Comparison of ENCODE assay signal across 8 cellular contexts in genomic region chr20:1393507-1393882, GRCh38. TPM values are rescaled to one million over a fixed set of nuclear protein-coding genes. Genes with fewer than 3 reads are reported as not detected.
DNase-seq lines count a peak whose midpoint lies in the region; ATAC-seq, FAIRE-seq and TF ChIP-seq lines count a peak whose summit lies in the region.

No MANE protein-coding gene starts in this region.

- 19% methylated on average over 7 of the region's 7 CpGs for WGBS in GM12878 (ENCODE audit: insufficient coverage, insufficient replicate concordance, low lambda C conversion rate, missing lambda C conversion rate)
- 59 to 66% methylated on average over 7 of the region's 7 CpGs for WGBS in tibial nerve, 2 donors

- SMC1A ChIA-PET in GM12878 (lab: Charles Lee; ENCODE audit: uncharacterized antibody, unreplicated experiment): interaction anchor here (1.0 to 5.8 kb wide), 4 partner anchors 11 to 69 kb away, joined by 4 to 52 read pairs (median 22); partner anchors contain the start of gene SDCBP2

- peak overlapping the region; percentile 93 for H3K4me3 Mint-ChIP-seq in activated T-cell treated with anti-CD3 and anti-CD28 coated beads, Interleukin-2, amount 50 U/mL, for 4 hours

- H4K20me1 ChIP-seq in GM12878 (ENCODE audit: control insufficient read depth, insufficient read depth): 0 out of 2 replicates have a peak, but pooled peaks cover 3% of the 10 kb centered on the region

- RAD21 ChIA-PET in GM12878 (lab: Charles Lee; ENCODE audit: unreplicated experiment): interaction anchor here (1.0 to 1.3 kb wide), 4 partner anchors 17 to 72 kb away, joined by 3 to 6 read pairs (median 4); partner anchors contain the start of gene SDCBP2

- no peak for ATAC-seq in activated T-cell treated with anti-CD3 and anti-CD28 coated beads, Interleukin-2, amount 50 U/mL, for 4 hours
- ATAC-seq in GM12878 (no peak), lower lobe of right lung (no peak)

- no peak for DNase-seq in activated T-cell treated with anti-CD3 and anti-CD28 coated beads, Interleukin-2, amount 50 U/mL, for 4 hours
- no peak for DNase-seq in activated T-cell treated with anti-CD3 and anti-CD28 coated beads for 4 hours
- no peak for DNase-seq in GM12878 (ENCODE audit: low read depth, low spot score)
- DNase-seq in lower lobe of right lung: no peak
- DNase-seq in tibial nerve (ENCODE audit: low spot score in 2 of 2): no peak
- DNase-seq in UCSD-AML1 (lab: John Stamatoyannopoulos, UW; ENCODE audit: unreplicated experiment): no peak
- no peak for DNase-seq in cerebellar nuclear complex (lab: John Stamatoyannopoulos, UW)
- no peak for DNase-seq in stimulated activated CD4-positive, alpha-beta T cell treated with anti-CD3 and anti-CD28 coated beads, Interleukin-12 subunit alpha, Interleukin-12 subunit beta, amount 100 ng/mL, for 4 hours

- H3K4me1 ChIP-seq in GM12878 (ENCODE audit: control insufficient read depth, insufficient read depth, low read length): peaks cover 13% of the 10 kb centered on the region
- H3K4me1 ChIP-seq in lower lobe of right lung: peaks cover 48% of the 10 kb centered on the region
- H3K4me1 ChIP-seq in tibial nerve: peaks cover 4 to 48% (median 42%) of the 10 kb centered on the region in 4 donors

- H3K9me3 ChIP-seq in GM12878 (replicated peaks; ENCODE audit: control insufficient read depth, insufficient read depth, low read length) (no peaks in the 10 kb centered on the region), lower lobe of right lung (no peaks in the 10 kb centered on the region), tibial nerve (no peaks in the 10 kb centered on the region)

- no peak for TF ChIP-seq RAD21 in GM12878 (IDR thresholded peaks at IDR 0.05; ENCODE audit: insufficient read depth, low read depth, low read length)

- H3K27me3 Mint-ChIP-seq in activated T-cell treated with anti-CD3 and anti-CD28 coated beads, Interleukin-2, amount 50 U/mL, for 4 hours (ENCODE audit: low read depth): peaks cover 5% of the 10 kb centered on the region

- H3K79me2 ChIP-seq in GM12878 (ENCODE audit: control insufficient read depth, insufficient read depth, low read length): peaks cover 43% of the 10 kb centered on the region

- H3K36me3 ChIP-seq in GM12878 (ENCODE audit: control insufficient read depth in 2 of 2, insufficient read depth in 2 of 2, low read length in 1 of 2) (no peaks in the 10 kb centered on the region; a peak in 1 of 4 replicates), lower lobe of right lung (peaks cover 6% of the 10 kb centered on the region), tibial nerve (no peaks in the 10 kb centered on the region)

- FAIRE-seq in GM12878 (lab: Jason Lieb, UNC): no peak

- peaks cover 50% of the 10 kb centered on the region for H3K4me1 Mint-ChIP-seq in activated T-cell treated with anti-CD3 and anti-CD28 coated beads, Interleukin-2, amount 50 U/mL, for 4 hours (ENCODE audit: low read depth)

- TF ChIP-seq POLR2A in GM12878 (IDR thresholded peaks at IDR 0.05; ENCODE audit: low read depth, low read length) (no peak), tibial nerve (IDR thresholded peaks at IDR 0.05) (no peak)

- no peak overlapping the region for H3K9ac ChIP-seq in GM12878 (ENCODE audit: control insufficient read depth, insufficient read depth, low read length)

- CTCF ChIA-PET in GM12878 (lab: Yijun Ruan, JAX): interaction anchor here (0.8 to 5.2 kb wide), 4 partner anchors 20 to 66 kb away, joined by 3 to 41 read pairs (median 10); partner anchors contain the start of gene SDCBP2

- intact Hi-C loops in GM12878 (cut with micrococcal nuclease; ENCODE audit: unreplicated experiment) (loop anchor here (5.0 kb wide), 2 partner anchors 44 to 276 kb away; partner anchors contain the start of gene PSMF1), lower lobe of right lung (cut with DNase I) (loop anchor here (10.0 kb wide), 1 partner anchor 79 kb away; no protein-coding TSS in a partner anchor)

- no TSS peak for BruUV-seq in GM12878 (replicated peaks; lab: Mats Ljungman, UMichigan)

- H2AFZ ChIP-seq in GM12878 (ENCODE audit: control insufficient read depth, low read depth, low read length): peak overlapping the region; percentile 86; the same call in 1 of the 2 replicates

- peak overlapping the region; percentile 86 for H3K4me2 ChIP-seq in GM12878 (ENCODE audit: control insufficient read depth, insufficient read depth)

- no peak for TF ChIP-seq CTCF in GM12878 (IDR thresholded peaks at IDR 0.05 in 2 of 3, conservative IDR thresholded peaks at IDR 0.05 in 1 of 3; ENCODE audit: control insufficient read depth in 2 of 3, extremely low read depth in 1 of 3, insufficient read depth in 1 of 3, low read depth in 3 of 3, low read length in 3 of 3)
- TF ChIP-seq CTCF in lower lobe of right lung (IDR thresholded peaks at IDR 0.05): no peak
- no peak for TF ChIP-seq CTCF in tibial nerve (IDR thresholded peaks at IDR 0.05)

- peaks cover 3% of the 10 kb centered on the region for H3K9me3 Mint-ChIP-seq in activated T-cell treated with anti-CD3 and anti-CD28 coated beads, Interleukin-2, amount 50 U/mL, for 4 hours

- no peak overlapping the region for H3K27ac ChIP-seq in GM12878 (ENCODE audit: control insufficient read depth, insufficient read depth)
- H3K27ac ChIP-seq in lower lobe of right lung: peak overlapping the region; percentile 87
- peak overlapping the region; percentile 65 to 89 (median 86) for H3K27ac ChIP-seq in tibial nerve

- TF ChIP-seq EP300 in GM12878 (IDR thresholded peaks at IDR 0.05; ENCODE audit: borderline replicate concordance in 1 of 2, control insufficient read depth in 1 of 2, low read depth in 2 of 2, low read length in 2 of 2) (no peak), tibial nerve (IDR thresholded peaks at IDR 0.05) (no peak)

- H3K4me3 ChIP-seq in GM12878 (peak overlapping the region; percentile 99), lower lobe of right lung (peak overlapping the region; percentile 74), tibial nerve (peak overlapping the region; percentile 78 to 87 (median 81))

- in situ Hi-C loops in GM12878 (cut with MboI): no loop called here

- POLR2A ChIA-PET in GM12878 (lab: Charles Lee): interaction anchor here (0.6 to 5.8 kb wide), 9 partner anchors 9 to 1083 kb away, joined by 3 to 76 read pairs (median 4); partner anchors contain the start of gene SDCBP2

- H3K36me3 Mint-ChIP-seq in activated T-cell treated with anti-CD3 and anti-CD28 coated beads, Interleukin-2, amount 50 U/mL, for 4 hours (ENCODE audit: insufficient read depth): peaks cover 12% of the 10 kb centered on the region

- H3K27me3 ChIP-seq in GM12878 (replicated peaks in 1 of 2; ENCODE audit: control insufficient read depth in 2 of 2, insufficient read depth in 2 of 2, low read length in 1 of 2) (no peaks in the 10 kb centered on the region; a peak in 2 of 4 replicates), lower lobe of right lung (ENCODE audit: low read depth) (peaks cover 4% of the 10 kb centered on the region), tibial nerve (peaks cover 0 to 19% of the 10 kb centered on the region in 2 donors)

TF ChIP-seq in GM12878, 131 proteins besides CTCF, POLR2A, EP300 and RAD21:
- TF ChIP-seq GABPA (IDR thresholded peaks at IDR 0.05; ENCODE audit: low read depth) (no peak), ATF7 (IDR thresholded peaks at IDR 0.05; ENCODE audit: low read depth) (no peak), DPF2 (IDR thresholded peaks at IDR 0.05) (no peak), POLR2AphosphoS5 (IDR thresholded peaks at IDR 0.05; ENCODE audit: low read length) (no peak), NR2C2 (IDR thresholded peaks at IDR 0.05; ENCODE audit: borderline replicate concordance, control insufficient read depth, insufficient read length, low read depth) (no peak)
TF ChIP-seq in GM12878: peak in this region for 0.

RNA-seq across cellular contexts. Expression of gene FKBP1A, which starts 0.6 kb away (rescaled TPM):
- total RNA-seq in activated T-cell treated with anti-CD3 and anti-CD28 coated beads, Interleukin-2, amount 50 U/mL, for 4 hours: 100 to 1,000 TPM; 253 to 300 (median 258) TPM
- total RNA-seq in GM12878 (2013; cell fraction: nucleolus; rRNA removed): 70.3 and 80.3 TPM in 2 replicates
- 88.4 and 103 TPM in 2 replicates for total RNA-seq in GM12878 (2014; rRNA removed)
- 121 and 129 TPM in 2 replicates for total RNA-seq in GM12878 (2014; rRNA removed; fragmentation: Illumina TruSeq; extraction: Trizol)
- 249 and 256 TPM in 2 replicates for total RNA-seq in GM12878 (2021)
- 293 TPM for polyA plus RNA-seq in GM12878 (2011; ENCODE audit: low read depth)
- 412 and 519 TPM in 2 replicates for polyA plus RNA-seq in GM12878 (2011; rRNA removed)
- 500 and 750 TPM in 2 replicates for polyA plus RNA-seq in GM12878 (2011; cell fraction: cytosol; rRNA removed)
- polyA plus RNA-seq in GM12878 (2011; cell fraction: nucleus; rRNA removed): 213 and 233 TPM in 2 replicates
- polyA plus RNA-seq in GM12878 (2012): 216 and 253 TPM in 2 replicates
- 687 and 768 TPM in 2 replicates for polyA plus RNA-seq in GM12878 (2014; fragmentation: Illumina TruSeq; extraction: Trizol)
- 100 to 1,000 TPM; 150 to 166 TPM for polyA plus RNA-seq in GM12878 (2014; fragmentation: Nextera tagmentation; extraction: Ambion mirVana)
- 258 and 259 TPM in 2 replicates for polyA plus RNA-seq in GM12878 (2014; rRNA removed)
- polyA plus RNA-seq in GM12878 (2016; fragmentation: Nextera tagmentation; extraction: Ambion mirVana): 100 to 1,000 TPM; 590 TPM
- 288 and 300 TPM in 2 replicates for polyA minus RNA-seq in GM12878 (2011; rRNA and poly(A)+ RNA removed)
- polyA minus RNA-seq in GM12878 (2011; cell fraction: cytosol; rRNA and poly(A)+ RNA removed): 71.6 and 94.4 TPM in 2 replicates
- polyA minus RNA-seq in GM12878 (2011; cell fraction: nucleus; rRNA and poly(A)+ RNA removed): 37.8 and 43.9 TPM in 2 replicates
- 291 TPM for total RNA-seq in lower lobe of right lung
- total RNA-seq in tibial nerve: 100 to 1,000 TPM in 3 of 4 donors, 10 to 100 TPM in 1; 92.2 to 172 (median 130) TPM
